ENCODE assay signal across 18 cellular contexts in the genomic region with DNA sequence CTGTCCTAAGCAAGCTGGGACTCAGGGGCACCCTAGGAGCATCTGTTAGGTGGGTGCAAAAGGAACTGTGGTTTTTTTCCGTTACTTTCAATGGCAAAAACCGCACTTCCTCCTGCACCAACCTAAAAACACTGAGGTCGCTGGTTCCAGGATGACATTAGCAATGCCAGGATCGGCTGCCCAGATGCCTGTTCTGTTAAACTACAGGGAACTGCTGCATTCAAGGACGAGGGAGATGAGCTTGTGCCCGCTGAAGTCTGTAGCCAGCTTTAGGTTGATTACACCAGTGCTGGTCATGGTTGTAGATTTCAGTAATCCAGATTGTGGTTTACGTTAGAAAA.
"Had no signal": no experiment of that assay in that cellular context is flagged by ENCODE, and none has a peak within 500 bp of the region (broad histone marks: within the 10 kb centered on the region; RNA-seq: fewer than 3 reads in every experiment).

No MANE protein-coding gene starts in this region.

- ATAC-seq: activated CD8-positive, alpha-beta T cell treated with anti-CD3 and anti-CD28 coated beads, Interleukin-2, amount 10 ng/mL, durations not matched to agents 7 days and 5 days; activated T-cell treated with anti-CD3 and anti-CD28 coated beads, Interleukin-2, amount 50 U/mL, for 4 hours had no signal

- H3K27ac ChIP-seq: breast epithelium, coronary artery, left ventricle myocardium inferior, spleen, thyroid gland had no signal

- H3K27ac Mint-ChIP-seq: activated CD4-positive, alpha-beta T cell treated with anti-CD3 and anti-CD28 coated beads, Interleukin-2, amount 10 ng/mL, durations not matched to agents 24 days and 14 days; activated CD8-positive, alpha-beta T cell treated with anti-CD3 and anti-CD28 coated beads, Interleukin-2, amount 10 ng/mL, durations not matched to agents 7 days and 5 days; activated naive CD4-positive, alpha-beta T cell treated with anti-CD3 and anti-CD28 coated beads, Interleukin-2, amount 10 ng/mL, durations not matched to agents 7 days and 5 days; T-helper 2 cell treated with Interferon-gamma antibody and Interleukin-4, amounts not matched to agents 5 μg/mL and 100 μg/mL, for 36 hours had no signal

- H3K9me3 ChIP-seq: breast epithelium, left ventricle myocardium inferior, spleen, thyroid gland had no signal

- H3K4me1 ChIP-seq: breast epithelium, left ventricle myocardium inferior, spleen, thyroid gland had no signal

- DNase-seq: activated CD4-positive, alpha-beta T cell treated with anti-CD3 and anti-CD28 coated beads, Interleukin-2, amount 10 ng/mL, durations not matched to agents 24 days and 14 days; activated CD4-positive, CD25-positive, alpha-beta regulatory T cell; activated CD8-positive, alpha-beta memory T cell treated with anti-CD3 and anti-CD28 coated beads, Interleukin-2, amount 50 U/mL, for 4 hours; activated CD8-positive, alpha-beta T cell treated with anti-CD3 and anti-CD28 coated beads, Interleukin-2, amount 10 ng/mL, durations not matched to agents 7 days and 5 days; activated naive CD4-positive, alpha-beta T cell treated with anti-CD3 and anti-CD28 coated beads, Interleukin-2, amount 10 ng/mL, durations not matched to agents 7 days and 5 days; activated T-cell treated with anti-CD3 and anti-CD28 coated beads, Interleukin-2, amount 50 U/mL, for 4 hours; aorta; erythroblast; foreskin melanocyte; glutamatergic neuron; left ventricle myocardium inferior; mammary epithelial cell; spleen; stimulated activated naive CD4-positive, alpha-beta T cell treated with Interleukin-2 at 50 U/mL for 16 hours; thyroid gland had no signal

- H3K27me3 Mint-ChIP-seq: activated naive CD4-positive, alpha-beta T cell treated with anti-CD3 and anti-CD28 coated beads, Interleukin-2, amount 10 ng/mL, durations not matched to agents 7 days and 5 days had no signal

- H3K27me3 ChIP-seq: breast epithelium, thyroid gland had no signal

- H3K4me1 Mint-ChIP-seq: activated CD4-positive, alpha-beta T cell treated with anti-CD3 and anti-CD28 coated beads, Interleukin-2, amount 10 ng/mL, durations not matched to agents 24 days and 14 days had no signal

- H3K36me3 Mint-ChIP-seq: activated naive CD4-positive, alpha-beta T cell treated with anti-CD3 and anti-CD28 coated beads, Interleukin-2, amount 10 ng/mL, durations not matched to agents 7 days and 5 days had no signal

- H3K4me3 ChIP-seq: breast epithelium, coronary artery, left ventricle myocardium inferior, spleen, thyroid gland had no signal

- H3K9me3 Mint-ChIP-seq: activated T-cell treated with anti-CD3 and anti-CD28 coated beads, Interleukin-2, amount 50 U/mL, for 4 hours; T-helper 2 cell treated with Interferon-gamma antibody and Interleukin-4, amounts not matched to agents 5 μg/mL and 100 μg/mL, for 36 hours had no signal

- H3K4me3 Mint-ChIP-seq: activated CD4-positive, alpha-beta T cell treated with anti-CD3 and anti-CD28 coated beads, Interleukin-2, amount 10 ng/mL, durations not matched to agents 24 days and 14 days; activated CD8-positive, alpha-beta T cell treated with anti-CD3 and anti-CD28 coated beads, Interleukin-2, amount 10 ng/mL, durations not matched to agents 7 days and 5 days; activated naive CD4-positive, alpha-beta T cell treated with anti-CD3 and anti-CD28 coated beads, Interleukin-2, amount 10 ng/mL, durations not matched to agents 7 days and 5 days; activated T-cell treated with anti-CD3 and anti-CD28 coated beads, Interleukin-2, amount 50 U/mL, for 4 hours; T-helper 2 cell treated with Interferon-gamma antibody and Interleukin-4, amounts not matched to agents 5 μg/mL and 100 μg/mL, for 36 hours had no signal

- H3K36me3 ChIP-seq: breast epithelium, left ventricle myocardium inferior, spleen, thyroid gland had no signal
